Comparison of ENCODE assay signal across 20 cellular contexts in genomic region chr10:6345404-6345803, GRCh38.
A peak's percentile ranks its signal among the peaks of the same experiment; 100 is the strongest.
DNase-seq lines count a peak whose midpoint lies in the region; ATAC-seq lines count a peak whose summit lies in the region.
"Had no signal": no experiment of that assay in that cellular context is flagged by ENCODE, and none has a peak within 500 bp of the region (broad histone marks: within the 10 kb centered on the region; RNA-seq: fewer than 3 reads in every experiment).

No MANE protein-coding gene starts in this region.

- peaks cover 23% of the 10 kb centered on the region for H3K36me3 Mint-ChIP-seq in activated CD4-positive, alpha-beta T cell treated with anti-CD3 and anti-CD28 coated beads for 36 hours (ENCODE audit: low read depth)
- H3K36me3 Mint-ChIP-seq in stimulated activated naive CD8-positive, alpha-beta T cell treated with anti-CD3 and anti-CD28 coated beads, Interleukin-15, Interleukin-2, amounts not matched to agents 100 ng/mL and 50 ng/mL, for 24 hours (ENCODE audit: low read depth) = peaks cover 3% of the 10 kb centered on the region
- H3K36me3 Mint-ChIP-seq in activated naive CD8-positive, alpha-beta T cell treated with anti-CD3 and anti-CD28 coated beads, Interleukin-2, amount 10 ng/mL, durations not matched to agents 7 days and 5 days = peaks cover 26% of the 10 kb centered on the region
- peaks cover 6% of the 10 kb centered on the region for H3K36me3 Mint-ChIP-seq in stimulated activated memory B cell treated with anti-CD40 and anti-IgM and Interleukin-4, amounts not matched to agents 10 μg/mL and 1 μg/mL and 100 μg/mL, for 72 hours

- H3K27ac Mint-ChIP-seq in activated CD4-positive, alpha-beta T cell treated with anti-CD3 and anti-CD28 coated beads for 36 hours = peak overlapping the region; percentile 98
- H3K27ac Mint-ChIP-seq in stimulated activated naive CD8-positive, alpha-beta T cell treated with anti-CD3 and anti-CD28 coated beads, Interleukin-15, Interleukin-2, amounts not matched to agents 100 ng/mL and 50 ng/mL, for 24 hours = peak overlapping the region; percentile 21
- H3K27ac Mint-ChIP-seq in activated naive CD8-positive, alpha-beta T cell treated with anti-CD3 and anti-CD28 coated beads, Interleukin-2, amount 10 ng/mL, durations not matched to agents 7 days and 5 days = peak overlapping the region; percentile 53
- peak overlapping the region; percentile 96 for H3K27ac Mint-ChIP-seq in stimulated activated memory B cell treated with anti-CD40 and anti-IgM and Interleukin-4, amounts not matched to agents 10 μg/mL and 1 μg/mL and 100 μg/mL, for 72 hours
- H3K27ac Mint-ChIP-seq: B cell had no signal

- peaks cover 55% of the 10 kb centered on the region for H3K4me1 Mint-ChIP-seq in activated CD4-positive, alpha-beta T cell treated with anti-CD3 and anti-CD28 coated beads for 36 hours
- peaks cover 53% of the 10 kb centered on the region for H3K4me1 Mint-ChIP-seq in stimulated activated naive CD8-positive, alpha-beta T cell treated with anti-CD3 and anti-CD28 coated beads, Interleukin-15, Interleukin-2, amounts not matched to agents 100 ng/mL and 50 ng/mL, for 24 hours (ENCODE audit: low read depth)
- H3K4me1 Mint-ChIP-seq in activated naive CD8-positive, alpha-beta T cell treated with anti-CD3 and anti-CD28 coated beads, Interleukin-2, amount 10 ng/mL, durations not matched to agents 7 days and 5 days = peaks cover 49% of the 10 kb centered on the region
- peaks cover 49% of the 10 kb centered on the region for H3K4me1 Mint-ChIP-seq in stimulated activated memory B cell treated with anti-CD40 and anti-IgM and Interleukin-4, amounts not matched to agents 10 μg/mL and 1 μg/mL and 100 μg/mL, for 72 hours

- no peak for ATAC-seq in activated CD4-positive, alpha-beta T cell treated with anti-CD3 and anti-CD28 coated beads for 36 hours
- no peak for ATAC-seq in stimulated activated naive CD8-positive, alpha-beta T cell treated with anti-CD3 and anti-CD28 coated beads, Interleukin-15, Interleukin-2, amounts not matched to agents 100 U/mL and 50 U/mL, for 24 hours
- no peak for ATAC-seq in activated naive CD8-positive, alpha-beta T cell treated with anti-CD3 and anti-CD28 coated beads, Interleukin-2, amount 10 ng/mL, durations not matched to agents 7 days and 5 days (ENCODE audit: low read depth)
- ATAC-seq in stimulated activated memory B cell treated with anti-CD40 and anti-IgM and Interleukin-4, amounts not matched to agents 10 μg/mL and 1 μg/mL and 100 μg/mL, for 72 hours = no peak
- ATAC-seq: GM12878, HCT116 had no signal

- peaks cover 7% of the 10 kb centered on the region for H3K9me3 Mint-ChIP-seq in activated CD4-positive, alpha-beta T cell treated with anti-CD3 and anti-CD28 coated beads for 36 hours (ENCODE audit: low read depth)
- peaks cover 12% of the 10 kb centered on the region for H3K9me3 Mint-ChIP-seq in stimulated activated naive CD8-positive, alpha-beta T cell treated with anti-CD3 and anti-CD28 coated beads, Interleukin-15, Interleukin-2, amounts not matched to agents 100 ng/mL and 50 ng/mL, for 24 hours
- peaks cover 6% of the 10 kb centered on the region for H3K9me3 Mint-ChIP-seq in activated naive CD8-positive, alpha-beta T cell treated with anti-CD3 and anti-CD28 coated beads, Interleukin-2, amount 10 ng/mL, durations not matched to agents 7 days and 5 days
- peaks cover 5% of the 10 kb centered on the region for H3K9me3 Mint-ChIP-seq in stimulated activated memory B cell treated with anti-CD40 and anti-IgM and Interleukin-4, amounts not matched to agents 10 μg/mL and 1 μg/mL and 100 μg/mL, for 72 hours

- no peaks in the 10 kb centered on the region for H3K27me3 Mint-ChIP-seq in activated CD4-positive, alpha-beta T cell treated with anti-CD3 and anti-CD28 coated beads for 36 hours
- no peaks in the 10 kb centered on the region for H3K27me3 Mint-ChIP-seq in stimulated activated naive CD8-positive, alpha-beta T cell treated with anti-CD3 and anti-CD28 coated beads, Interleukin-15, Interleukin-2, amounts not matched to agents 100 ng/mL and 50 ng/mL, for 24 hours
- peaks cover 2% of the 10 kb centered on the region for H3K27me3 Mint-ChIP-seq in activated naive CD8-positive, alpha-beta T cell treated with anti-CD3 and anti-CD28 coated beads, Interleukin-2, amount 10 ng/mL, durations not matched to agents 7 days and 5 days
- H3K27me3 Mint-ChIP-seq in stimulated activated memory B cell treated with anti-CD40 and anti-IgM and Interleukin-4, amounts not matched to agents 10 μg/mL and 1 μg/mL and 100 μg/mL, for 72 hours = peaks cover 10% of the 10 kb centered on the region

- intact Hi-C loops in activated CD4-positive, alpha-beta T cell treated with anti-CD3 and anti-CD28 coated beads for 36 hours (cut with DNase I, micrococcal nuclease) = loop anchor here in 1 of 2 experiments (2.0 to 10.0 kb wide), 3 partner anchors 23 to 291 kb away; partner anchors contain the start of gene PFKFB3

- POLR2A ChIA-PET in activated CD4-positive, alpha-beta T cell treated with anti-CD3 and anti-CD28 coated beads for 36 hours (lab: Charles Lee) = no interaction called here
- POLR2A ChIA-PET in activated naive CD8-positive, alpha-beta T cell treated with anti-CD3 and anti-CD28 coated beads, Interleukin-2, amount 10 ng/mL, durations not matched to agents 7 days and 5 days (lab: Charles Lee) = no interaction called here

- CTCF ChIA-PET in activated CD4-positive, alpha-beta T cell treated with anti-CD3 and anti-CD28 coated beads for 36 hours (lab: Charles Lee) = interaction anchor here (1.1 to 4.9 kb wide), 2 partner anchors 50 to 57 kb away, joined by 3 to 32 read pairs; no protein-coding TSS in a partner anchor

- no peak for DNase-seq in activated CD4-positive, alpha-beta T cell treated with anti-CD3 and anti-CD28 coated beads for 36 hours
- DNase-seq in activated CD4-positive, alpha-beta T cell treated with anti-CD3 and anti-CD28 coated beads, Interleukin-2, amount 50 U/mL, for 1 hour = no peak
- no peak for DNase-seq in stimulated activated naive CD8-positive, alpha-beta T cell treated with anti-CD3 and anti-CD28 coated beads, Interleukin-15, Interleukin-2, amounts not matched to agents 100 U/mL and 50 U/mL, for 24 hours
- no peak for DNase-seq in activated naive CD8-positive, alpha-beta T cell treated with anti-CD3 and anti-CD28 coated beads, Interleukin-2, amount 10 ng/mL, durations not matched to agents 7 days and 5 days
- DNase-seq in NCI-H345 (lab: John Stamatoyannopoulos, UW) = no peak
- no peak for DNase-seq in stimulated activated CD4-positive, alpha-beta T cell treated with anti-CD3 and anti-CD28 coated beads, Interleukin-4, amount 100 ng/mL, for 24 hours
- DNase-seq: DMS53, EL, GM23248, KG1, MV-4-11, NCI-H1694 treated with DMSO at 0.1 percent for 48 hours, NCI-H510A, NCI-H748 treated with DMSO at 0.1 percent for 48 hours, Right ventricle myocardium superior had no signal

- H3K4me3 Mint-ChIP-seq in activated CD4-positive, alpha-beta T cell treated with anti-CD3 and anti-CD28 coated beads for 36 hours = no peak overlapping the region
- H3K4me3 Mint-ChIP-seq in stimulated activated naive CD8-positive, alpha-beta T cell treated with anti-CD3 and anti-CD28 coated beads, Interleukin-15, Interleukin-2, amounts not matched to agents 100 ng/mL and 50 ng/mL, for 24 hours = no peak overlapping the region
- H3K4me3 Mint-ChIP-seq in activated naive CD8-positive, alpha-beta T cell treated with anti-CD3 and anti-CD28 coated beads, Interleukin-2, amount 10 ng/mL, durations not matched to agents 7 days and 5 days = no peak overlapping the region
- H3K4me3 Mint-ChIP-seq in stimulated activated memory B cell treated with anti-CD40 and anti-IgM and Interleukin-4, amounts not matched to agents 10 μg/mL and 1 μg/mL and 100 μg/mL, for 72 hours = no peak overlapping the region
- H3K4me3 Mint-ChIP-seq: B cell had no signal

Comparison
In these comparisons a context has a peak if more than half of its experiments do, and no peak if none do; other contexts are left out.
1. H3K27ac Mint-ChIP-seq: peak in every context shown above with its lines; median percentile 98 in activated CD4-positive, alpha-beta T cell treated with anti-CD3 and anti-CD28 coated beads for 36 hours; 96 in stimulated activated memory B cell treated with anti-CD40 and anti-IgM and Interleukin-4, amounts not matched to agents 10 μg/mL and 1 μg/mL and 100 μg/mL, for 72 hours; 53 in activated naive CD8-positive, alpha-beta T cell treated with anti-CD3 and anti-CD28 coated beads, Interleukin-2, amount 10 ng/mL, durations not matched to agents 7 days and 5 days; 21 in stimulated activated naive CD8-positive, alpha-beta T cell treated with anti-CD3 and anti-CD28 coated beads, Interleukin-15, Interleukin-2, amounts not matched to agents 100 ng/mL and 50 ng/mL, for 24 hours.